Comparison of ENCODE assay signal across 8 cellular contexts in the genomic region with DNA sequence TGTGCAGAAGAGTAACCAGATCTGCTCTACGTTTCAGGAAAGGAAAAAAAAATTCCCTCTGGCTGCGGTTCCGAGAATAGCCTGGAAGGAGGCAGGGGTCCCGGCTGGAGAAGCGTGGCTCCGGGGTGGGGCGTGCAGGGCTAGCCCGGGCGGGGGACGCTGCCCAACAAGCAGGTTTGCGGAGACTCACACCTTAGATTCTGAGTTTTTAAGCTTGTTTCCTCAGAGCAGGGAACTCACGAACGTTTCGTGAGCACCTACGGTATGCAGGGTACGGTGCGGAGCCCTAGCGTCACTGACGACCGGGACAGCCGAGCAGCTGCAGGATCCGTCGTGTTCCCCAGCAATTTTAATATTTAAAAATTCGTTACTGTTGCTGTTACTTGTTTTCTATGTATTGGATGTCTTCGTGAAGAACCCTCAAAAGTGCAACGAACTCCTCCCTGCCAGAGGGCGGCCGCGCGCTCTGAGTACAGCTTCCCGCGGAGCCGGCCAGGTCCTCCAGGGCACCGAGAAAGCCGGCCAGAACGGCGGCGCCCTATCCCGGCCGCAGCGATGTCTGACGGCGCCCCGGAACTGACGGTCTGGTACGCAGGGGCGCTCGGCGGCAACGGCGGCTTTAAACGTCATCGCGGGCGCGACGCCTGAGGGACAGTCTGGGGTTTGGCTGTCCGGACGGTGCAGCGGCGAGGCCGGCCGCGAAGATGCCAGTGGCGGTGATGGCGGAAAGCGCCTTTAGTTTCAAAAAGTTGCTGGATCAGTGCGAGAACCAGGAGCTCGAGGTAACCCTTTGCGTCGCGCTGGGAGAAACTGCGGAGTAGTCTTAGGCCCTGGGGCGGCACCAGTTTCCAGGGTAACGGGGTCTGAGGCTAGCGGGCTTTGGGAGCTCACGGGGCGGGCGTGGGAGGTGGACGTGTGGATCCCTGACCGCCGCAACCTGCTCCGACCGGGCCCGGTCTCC.
DNase-seq lines count a peak whose midpoint lies in the region; ATAC-seq and TF ChIP-seq lines count a peak whose summit lies in the region.

A gene (plus strand): TSS at position 629 of the 961 bp plus-strand sequence. CDS start 76 bp downstream, at position 705.

- peak; percentile 31; the same call in 1 of the 2 replicates for TF ChIP-seq CTCF in AG10803 (conservative IDR thresholded peaks at IDR 0.05; ENCODE audit: low read length)

- ATAC-seq in GM19035 (IDR thresholded peaks at IDR 0.05; ENCODE audit: unreplicated experiment) (peak; percentile 99), HG03354 (IDR thresholded peaks at IDR 0.05; ENCODE audit: poor library complexity, severe bottlenecking, unreplicated experiment) (peak; percentile 98)
- peak; percentile 99 for ATAC-seq in activated CD4-positive, CD25-positive, alpha-beta regulatory T cell treated with anti-CD3 and anti-CD28 coated beads, Interleukin-2, amount 50 U/mL, for 24 hours

- peak within 1 kb of the TSS; percentile 94 for H3K4me3 ChIP-seq in AG10803 (ENCODE audit: low read length)

- DNase-seq in AG10803 (ENCODE audit: low read depth) (peak; percentile 91), NCI-H446 treated with DMSO at 0.1 percent for 48 hours (lab: John Stamatoyannopoulos, UW) (peak; percentile 82), cerebellar cortex (ENCODE audit: low spot score) (peak; percentile 92), iris pigment epithelial cell (ENCODE audit: low read depth) (peak; percentile 96)
- DNase-seq in stimulated activated CD4-positive, alpha-beta T cell treated with anti-CD3 and anti-CD28 coated beads, Interleukin-12 subunit alpha, Interleukin-12 subunit beta, amount 100 ng/mL, for 4 hours = peak; percentile 87

Comparison
In these comparisons a context has a peak if more than half of its experiments do, and no peak if none do; other contexts are left out.
1. Peak in every context shown above with its lines: DNase-seq, ATAC-seq and H3K4me3 ChIP-seq.